Comparison of ENCODE assay signal across 15 cellular contexts in the genomic region with DNA sequence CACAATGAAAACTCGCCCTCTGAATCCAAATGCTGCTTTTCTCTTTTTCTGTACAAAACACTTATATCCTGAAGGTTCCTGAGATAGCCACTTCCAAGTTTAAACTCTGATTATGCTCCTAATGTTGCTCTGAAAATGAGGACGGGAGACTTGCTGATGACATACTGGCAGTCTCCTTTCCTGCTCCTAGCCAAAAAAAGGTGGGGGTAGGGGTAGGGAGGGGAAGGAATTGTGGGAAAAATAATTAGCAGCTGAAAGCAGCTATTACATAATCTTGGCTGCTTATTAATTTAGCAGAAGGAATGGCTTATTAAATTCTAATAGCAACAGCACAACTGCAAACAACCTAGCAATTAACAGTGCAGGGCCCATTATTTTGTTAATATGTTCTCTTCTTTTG. TPM values are rescaled to one million over a fixed set of nuclear protein-coding genes. Genes with fewer than 3 reads are reported as not detected.
DNase-seq lines count a peak whose midpoint lies in the region; ATAC-seq and TF ChIP-seq lines count a peak whose summit lies in the region.
"Had no signal": no experiment of that assay in that cellular context is flagged by ENCODE, and none has a peak within 500 bp of the region (broad histone marks: within the 10 kb centered on the region; RNA-seq: fewer than 3 reads in every experiment).

No MANE protein-coding gene starts in this region.

- peaks cover 14% of the 10 kb centered on the region for H3K4me1 Mint-ChIP-seq in activated CD4-positive, alpha-beta T cell treated with anti-CD3 and anti-CD28 coated beads, Interleukin-2, amount 10 ng/mL, durations not matched to agents 24 days and 14 days

- no peaks in the 10 kb centered on the region for H3K9me3 ChIP-seq in esophagus squamous epithelium
- H3K9me3 ChIP-seq in spleen, result no peaks in the 10 kb centered on the region

- H3K4me3 Mint-ChIP-seq in activated CD4-positive, alpha-beta T cell treated with anti-CD3 and anti-CD28 coated beads, Interleukin-2, amount 10 ng/mL, durations not matched to agents 24 days and 14 days, result peak overlapping the region; percentile 23
- H3K4me3 Mint-ChIP-seq: activated naive CD4-positive, alpha-beta T cell treated with anti-CD3 and anti-CD28 coated beads, Interleukin-2, amount 10 ng/mL, durations not matched to agents 7 days and 5 days; HFFc6 had no signal

- 49 to 56% methylated on average over 1 to 2 of the region's 2 CpGs for WGBS in esophagus squamous epithelium, 2 donors
- WGBS in spleen, 5 donors, result 32 to 49% (median 42%) methylated on average over 2 of the region's 2 CpGs

- peaks cover 6% of the 10 kb centered on the region for H3K27me3 Mint-ChIP-seq in activated CD4-positive, alpha-beta T cell treated with anti-CD3 and anti-CD28 coated beads, Interleukin-2, amount 10 ng/mL, durations not matched to agents 24 days and 14 days

- H3K36me3 ChIP-seq in esophagus squamous epithelium, result no peaks in the 10 kb centered on the region
- no peaks in the 10 kb centered on the region for H3K36me3 ChIP-seq in spleen

- H3K36me3 Mint-ChIP-seq in activated CD4-positive, alpha-beta T cell treated with anti-CD3 and anti-CD28 coated beads, Interleukin-2, amount 10 ng/mL, durations not matched to agents 24 days and 14 days (ENCODE audit: low read depth), result peaks cover 4% of the 10 kb centered on the region

- H3K27me3 ChIP-seq in esophagus squamous epithelium, result peaks cover 0 to 3% (median 0%) of the 10 kb centered on the region in 4 donors
- peaks cover 0 to 12% (median 0%) of the 10 kb centered on the region in 7 donors for H3K27me3 ChIP-seq in spleen (replicated peaks in 1 of 7)

- H3K4me3 ChIP-seq in esophagus squamous epithelium (no peak overlapping the region), spleen (peak overlapping the region in 1 of 8 donors; percentile 82)

- intact Hi-C loops in activated CD4-positive, alpha-beta T cell treated with anti-CD3 and anti-CD28 coated beads, Interleukin-2, amount 10 ng/mL, durations not matched to agents 24 days and 14 days (cut with micrococcal nuclease), result loop anchor here (10.0 kb wide), 3 partner anchors 522 to 928 kb away; a partner anchor contains a TSS
- intact Hi-C loops in esophagus squamous epithelium (cut with DNase I) (no loop called here), spleen (cut with DNase I; ENCODE audit: low total_unique reads) (no loop called here)

- no peak for DNase-seq in activated CD4-positive, alpha-beta T cell treated with anti-CD3 and anti-CD28 coated beads, Interleukin-2, amount 10 ng/mL, durations not matched to agents 24 days and 14 days
- no peak for DNase-seq in activated CD4-positive, alpha-beta T cell treated with anti-CD3 and anti-CD28 coated beads, Interleukin-2, amount 50 U/mL, for 1 hour
- peak in 2 of 3 experiments; percentile 82 to 94 for DNase-seq in NCI-H1417 (lab: John Stamatoyannopoulos, UW)
- DNase-seq in esophagus squamous epithelium (lab: John Stamatoyannopoulos, UW), result no peak
- DNase-seq in spleen, result no peak
- DNase-seq in glomerular visceral epithelial cell (ENCODE audit: extremely low spot score), result no peak
- DNase-seq in foreskin melanocyte, result no peak
- DNase-seq: activated CD4-positive, CD25-positive, alpha-beta regulatory T cell; activated naive CD4-positive, alpha-beta T cell treated with anti-CD3 and anti-CD28 coated beads, Interleukin-2, amount 10 ng/mL, durations not matched to agents 7 days and 5 days; GDM1; HFFc6; hippocampal formation; NCI-H1436; stimulated activated CD4-positive, alpha-beta T cell treated with anti-CD3 and anti-CD28 coated beads, Interleukin-2, amount 100 ng/mL, for 24 hours had no signal

- H3K27ac ChIP-seq in esophagus squamous epithelium (peak overlapping the region in 3 of 4 donors; percentile 40 to 94 (median 86)), spleen (peak overlapping the region in 7 of 8 donors; percentile 93 to 98 (median 95))

- no peaks in the 10 kb centered on the region for H3K9me3 Mint-ChIP-seq in activated CD4-positive, alpha-beta T cell treated with anti-CD3 and anti-CD28 coated beads, Interleukin-2, amount 10 ng/mL, durations not matched to agents 24 days and 14 days
- H3K9me3 Mint-ChIP-seq: activated naive CD4-positive, alpha-beta T cell treated with anti-CD3 and anti-CD28 coated beads, Interleukin-2, amount 10 ng/mL, durations not matched to agents 7 days and 5 days; HFFc6 had no signal

- H3K27ac Mint-ChIP-seq in activated CD4-positive, alpha-beta T cell treated with anti-CD3 and anti-CD28 coated beads, Interleukin-2, amount 10 ng/mL, durations not matched to agents 24 days and 14 days, result no peak overlapping the region
- H3K27ac Mint-ChIP-seq: activated naive CD4-positive, alpha-beta T cell treated with anti-CD3 and anti-CD28 coated beads, Interleukin-2, amount 10 ng/mL, durations not matched to agents 7 days and 5 days; HFFc6 had no signal

- no peak for ATAC-seq in GM21529 (IDR thresholded peaks at IDR 0.05; ENCODE audit: unreplicated experiment)

- TF ChIP-seq POLR2A in esophagus squamous epithelium (IDR thresholded peaks at IDR 0.05) (no peak), spleen (IDR thresholded peaks at IDR 0.05) (no peak)

- H3K4me1 ChIP-seq in esophagus squamous epithelium, result peaks cover 3 to 17% (median 5%) of the 10 kb centered on the region in 3 donors
- H3K4me1 ChIP-seq in spleen, result peaks cover 4 to 36% (median 24%) of the 10 kb centered on the region in 6 donors

- TF ChIP-seq CTCF in esophagus squamous epithelium (IDR thresholded peaks at IDR 0.05), result no peak
- no peak for TF ChIP-seq CTCF in spleen (IDR thresholded peaks at IDR 0.05 in 8 of 11, conservative IDR thresholded peaks at IDR 0.05 in 3 of 11)

RNA-seq across cellular contexts. Expression of a gene that starts 2.0 kb away (rescaled TPM):
- total RNA-seq in activated CD4-positive, alpha-beta T cell treated with anti-CD3 and anti-CD28 coated beads, Interleukin-2, amount 10 ng/mL, durations not matched to agents 24 days and 14 days, result 24.2 and 28.8 TPM in 2 replicates
- 10 to 100 TPM in 3 of 4 donors, 1 to 10 TPM in 1; 6.0 to 28.5 (median 17.6) TPM for total RNA-seq in esophagus squamous epithelium
- total RNA-seq in spleen, result 100 to 1,000 TPM in 3 of 7 donors, 10 to 100 TPM in 4; 55.9 to 133 (median 68.5) TPM
- 10 to 100 TPM; 23.3 to 39.5 (median 38.5) TPM for polyA plus RNA-seq in spleen

Comparison
In these comparisons a context has a peak if more than half of its experiments do, and no peak if none do; other contexts are left out.
1. DNase-seq: peak in NCI-H1417 (2 of 3); none in activated CD4-positive, alpha-beta T cell treated with anti-CD3 and anti-CD28 coated beads, Interleukin-2, amount 10 ng/mL, durations not matched to agents 24 days and 14 days (single experiment), activated CD4-positive, alpha-beta T cell treated with anti-CD3 and anti-CD28 coated beads, Interleukin-2, amount 50 U/mL, for 1 hour (single experiment), esophagus squamous epithelium (single experiment), spleen (single experiment), glomerular visceral epithelial cell (single experiment) and foreskin melanocyte (single experiment).